In genomic region chr2:10255189-10256030, GRCh38 we compare ENCODE assay signal across 25 cellular contexts. TPM values are rescaled to one million over a fixed set of nuclear protein-coding genes. Genes with fewer than 3 reads are reported as not detected.
DNase-seq lines count a peak whose midpoint lies in the region; ATAC-seq, FAIRE-seq and TF ChIP-seq lines count a peak whose summit lies in the region.
"Had no signal": no experiment of that assay in that cellular context is flagged by ENCODE, and none has a peak within 500 bp of the region (broad histone marks: within the 10 kb centered on the region; RNA-seq: fewer than 3 reads in every experiment).

No MANE protein-coding gene starts in this region.

- no peaks in the 10 kb centered on the region for H4K20me1 ChIP-seq in HCT116 (ENCODE audit: insufficient read depth)

- ATAC-seq in A549 = peak in 1 of 2 experiments; percentile 10; a peak in 1 of 6 replicates
- ATAC-seq in HCT116 = no peak
- ATAC-seq in GM21825 (IDR thresholded peaks at IDR 0.05; ENCODE audit: unreplicated experiment) = no peak
- no peak for ATAC-seq in HG02610 (IDR thresholded peaks at IDR 0.05; ENCODE audit: unreplicated experiment)
- ATAC-seq: activated CD4-positive, alpha-beta T cell treated with anti-CD3 and anti-CD28 coated beads for 36 hours; activated CD8-positive, alpha-beta T cell treated with anti-CD3 and anti-CD28 coated beads, Interleukin-2, amount 10 ng/mL, durations not matched to agents 7 days and 5 days; stimulated activated effector memory CD8-positive, alpha-beta T cell treated with anti-CD3 and anti-CD28 coated beads, Interleukin-12 subunit alpha, Interleukin-12 subunit beta, amount 100 ng/mL, for 72 hours had no signal

- H3K27ac ChIP-seq in A549 (peak overlapping the region; percentile 31 to 63; a peak in 3 of 6 replicates), HCT116 (ENCODE audit: low read depth, low read length) (no peak overlapping the region), left ventricle myocardium inferior (replicated peaks) (no peak overlapping the region), neuronal stem cell (replicated peaks; ENCODE audit: low read length) (no peak overlapping the region), colonic mucosa (no peak overlapping the region)
- H3K27ac ChIP-seq: dorsolateral prefrontal cortex, HL-60 had no signal

- no peak overlapping the region for H2BK120ac ChIP-seq in neuronal stem cell (ENCODE audit: low read depth, low read length)

- H2BK12ac ChIP-seq in neuronal stem cell (ENCODE audit: low read length) = peak overlapping the region; percentile 14

- no peak overlapping the region for H3K23ac ChIP-seq in neuronal stem cell (ENCODE audit: low read depth, low read length, poor library complexity)

- no TSS peak for BruUV-seq in HCT116 (replicated peaks; lab: Mats Ljungman, UMichigan)

- H3K14ac ChIP-seq in neuronal stem cell (ENCODE audit: low read length) = peak overlapping the region; percentile 32

- RAD21 ChIA-PET in HCT116 (lab: Charles Lee; ENCODE audit: low non-redundant PET in 1 of 2, low total read pairs in 2 of 2, uncharacterized antibody in 2 of 2, unreplicated experiment in 2 of 2) = no interaction called here

- no peak overlapping the region for H2BK15ac ChIP-seq in neuronal stem cell (ENCODE audit: low read length)

- no peaks in the 10 kb centered on the region for H3K27me3 ChIP-seq in HCT116 (ENCODE audit: insufficient read depth, low read length)
- no peaks in the 10 kb centered on the region for H3K27me3 ChIP-seq in left ventricle myocardium inferior (ENCODE audit: low read depth)
- H3K27me3 ChIP-seq in neuronal stem cell (ENCODE audit: control insufficient read depth in 3 of 3, insufficient read depth in 3 of 3, low read depth in 1 of 3, low read length in 3 of 3) = peaks cover 0 to 68% (median 0%) of the 10 kb centered on the region in 3 experiments
- no peaks in the 10 kb centered on the region for H3K27me3 ChIP-seq in colonic mucosa
- H3K27me3 ChIP-seq: upper lobe of left lung had no signal

- DNase-seq in A549 (ENCODE audit: low read depth in 1 of 2, low spot score in 1 of 2) = no peak
- no peak for DNase-seq in HCT116 (ENCODE audit: low read depth, low spot score)
- DNase-seq in left ventricle myocardium inferior = peak; percentile 10
- DNase-seq in neuronal stem cell (ENCODE audit: low spot score) = no peak
- no peak for DNase-seq in colonic mucosa
- no peak for DNase-seq in SHP77 (lab: John Stamatoyannopoulos, UW)
- DNase-seq: activated CD4-positive, alpha-beta T cell treated with anti-CD3 and anti-CD28 coated beads for 36 hours; activated CD8-positive, alpha-beta T cell treated with anti-CD3 and anti-CD28 coated beads, Interleukin-2, amount 10 ng/mL, durations not matched to agents 7 days and 5 days; C1 segment of cervical spinal cord; DND-41; HFFc6; NCI-H1694; nucleus accumbens; stimulated activated CD4-positive, alpha-beta T cell treated with anti-CD3 and anti-CD28 coated beads, Interleukin-12 subunit alpha, Interleukin-12 subunit beta, amount 100 ng/mL, for 4 hours; stimulated activated CD4-positive, alpha-beta T cell treated with anti-CD3 and anti-CD28 coated beads, Interleukin-4, amount 100 ng/mL, for 24 hours; substantia nigra; upper lobe of left lung had no signal

- intact Hi-C loops in HCT116 (cut with micrococcal nuclease) (no loop called here), left ventricle myocardium inferior (cut with micrococcal nuclease) (no loop called here), colonic mucosa (cut with DNase I) (no loop called here)

- H2BK5ac ChIP-seq in neuronal stem cell (ENCODE audit: low read length) = no peak overlapping the region

- H2AFZ ChIP-seq in HCT116 (ENCODE audit: low read depth, low read length, poor library complexity, severe bottlenecking) (no peak overlapping the region), neuronal stem cell (ENCODE audit: low read length) (no peak overlapping the region)

- H3K79me2 ChIP-seq in HCT116 (ENCODE audit: insufficient read depth, low read length) = no peaks in the 10 kb centered on the region

- no peak for TF ChIP-seq EP300 in A549 (IDR thresholded peaks at IDR 0.05)

- no peak overlapping the region for H3K18ac ChIP-seq in neuronal stem cell (ENCODE audit: low read length)

- TF ChIP-seq CTCF in A549 (IDR thresholded peaks at IDR 0.05) (no peak), HCT116 (IDR thresholded peaks at IDR 0.05 in 2 of 3, conservative IDR thresholded peaks at IDR 0.05 in 1 of 3; ENCODE audit: borderline replicate concordance in 1 of 3, insufficient read depth in 1 of 3, low read depth in 2 of 3, low read length in 2 of 3) (no peak), left ventricle myocardium inferior (IDR thresholded peaks at IDR 0.05; ENCODE audit: borderline replicate concordance) (no peak), colonic mucosa (IDR thresholded peaks at IDR 0.05) (no peak)

- H3K36me3 ChIP-seq in HCT116 (ENCODE audit: control insufficient read depth in 1 of 2, insufficient read depth in 2 of 2, low read length in 2 of 2) (no peaks in the 10 kb centered on the region), left ventricle myocardium inferior (no peaks in the 10 kb centered on the region), neuronal stem cell (replicated peaks in 1 of 2; ENCODE audit: control insufficient read depth in 2 of 2, insufficient read depth in 2 of 2, low read length in 2 of 2) (no peaks in the 10 kb centered on the region), colonic mucosa (no peaks in the 10 kb centered on the region)
- H3K36me3 ChIP-seq: upper lobe of left lung had no signal

- peaks cover 7% of the 10 kb centered on the region; the same call in 2 of the 3 replicates for H3K9me3 ChIP-seq in A549
- H3K9me3 ChIP-seq in HCT116 (ENCODE audit: control insufficient read depth in 1 of 2, insufficient read depth in 1 of 2, low read depth in 1 of 2, low read length in 2 of 2) = peaks cover 0 to 5% of the 10 kb centered on the region in 2 experiments; a peak in 1 of 4 replicates
- peaks cover 6% of the 10 kb centered on the region for H3K9me3 ChIP-seq in left ventricle myocardium inferior (replicated peaks)
- peaks cover 0 to 3% of the 10 kb centered on the region in 2 donors for H3K9me3 ChIP-seq in neuronal stem cell (replicated peaks in 1 of 2; ENCODE audit: control insufficient read depth in 2 of 2, insufficient read depth in 1 of 2, low read depth in 1 of 2, low read length in 2 of 2)
- H3K9me3 ChIP-seq in colonic mucosa = no peaks in the 10 kb centered on the region

- H2AK5ac ChIP-seq in neuronal stem cell (ENCODE audit: low read depth, low read length) = peak overlapping the region; percentile 47

- CTCF ChIA-PET in A549 (lab: Yijun Ruan, JAX) (interaction anchor here (0.9 to 3.1 kb wide), 3 partner anchors 131 to 180 kb away, joined by 3 to 9 read pairs (median 3); no protein-coding TSS in a partner anchor), HCT116 (lab: Charles Lee) (no interaction called here)

- WGBS in A549 (ENCODE audit: missing lambda C conversion rate) = 77% methylated on average over 18 of the region's 18 CpGs
- WGBS in neuronal stem cell (ENCODE audit: extremely low coverage in 2 of 2, insufficient read length in 2 of 2, insufficient replicate concordance in 1 of 2), 2 donors = no CpG with 5 or more reads among the region's 18 CpGs

- POLR2A ChIA-PET in A549 (lab: Yijun Ruan, JAX) (no interaction called here), HCT116 (lab: Charles Lee) (no interaction called here)

- TF ChIP-seq POLR2A in A549 (IDR thresholded peaks at IDR 0.05; ENCODE audit: low read length) = no peak
- TF ChIP-seq POLR2A in HCT116 (IDR thresholded peaks at IDR 0.05; ENCODE audit: borderline replicate concordance, extremely low read depth, insufficient read depth, insufficient read length) = no peak

- H3K79me1 ChIP-seq in neuronal stem cell (ENCODE audit: low read depth, low read length) = no peaks in the 10 kb centered on the region

- FAIRE-seq in A549 (lab: Jason Lieb, UNC) = no peak
- FAIRE-seq: endothelial cell of umbilical vein, GM18507, keratinocyte had no signal

- no peaks in the 10 kb centered on the region for H3K9me2 ChIP-seq in HCT116 (ENCODE audit: insufficient read depth)

- H3K4me3 ChIP-seq in A549 (no peak overlapping the region), HCT116 (replicated peaks in 1 of 2; ENCODE audit: low read depth in 1 of 2, low read length in 2 of 2) (no peak overlapping the region), left ventricle myocardium inferior (no peak overlapping the region), neuronal stem cell (ENCODE audit: low read length in 2 of 2) (no peak overlapping the region), colonic mucosa (no peak overlapping the region)
- H3K4me3 ChIP-seq: dorsolateral prefrontal cortex, upper lobe of left lung had no signal

- no peak overlapping the region for H4K8ac ChIP-seq in neuronal stem cell (ENCODE audit: low read depth, low read length)

- TF ChIP-seq RAD21 in A549 (conservative IDR thresholded peaks at IDR 0.05 in 1 of 2, IDR thresholded peaks at IDR 0.05 in 1 of 2) (no peak), HCT116 (IDR thresholded peaks at IDR 0.05; ENCODE audit: low read depth) (no peak)

- H3K9ac ChIP-seq in HCT116 (ENCODE audit: low read length) (no peak overlapping the region), neuronal stem cell (ENCODE audit: low read depth, low read length, poor library complexity) (peak overlapping the region; percentile 51), colonic mucosa (ENCODE audit: low read depth in 2 of 2, low read length in 2 of 2) (no peak overlapping the region)

- no peak overlapping the region for H3K4ac ChIP-seq in neuronal stem cell (ENCODE audit: low read length)

- H4K91ac ChIP-seq in neuronal stem cell (ENCODE audit: low read depth, low read length, poor library complexity) = no peak overlapping the region

- no peak overlapping the region for H3K4me2 ChIP-seq in A549
- peak overlapping the region; percentile 49; the same call in 1 of the 2 replicates for H3K4me2 ChIP-seq in HCT116 (ENCODE audit: low read length)
- H3K4me2 ChIP-seq in neuronal stem cell (ENCODE audit: insufficient read depth, low read length, poor library complexity, severe bottlenecking) = no peak overlapping the region

- H3K4me1 ChIP-seq in A549 = peaks cover 25% of the 10 kb centered on the region
- peaks cover 5 to 33% of the 10 kb centered on the region in 2 experiments; a peak in 3 of 4 replicates for H3K4me1 ChIP-seq in HCT116 (ENCODE audit: control insufficient read depth in 1 of 2, insufficient read depth in 2 of 2, low read length in 2 of 2)
- no peaks in the 10 kb centered on the region for H3K4me1 ChIP-seq in left ventricle myocardium inferior
- H3K4me1 ChIP-seq in neuronal stem cell (ENCODE audit: control insufficient read depth in 2 of 2, insufficient read depth in 1 of 2, low read depth in 1 of 2, low read length in 2 of 2) = peaks cover 0 to 3% of the 10 kb centered on the region in 2 donors
- no peaks in the 10 kb centered on the region for H3K4me1 ChIP-seq in colonic mucosa

RNA-seq across cellular contexts. Expression of gene HPCAL1, which starts 47.3 kb away (rescaled TPM):
- polyA plus RNA-seq in A549 (2011; rRNA removed) (37.8 and 44.4 TPM in 2 replicates), A549 (2017; fragmentation: RNase III; extraction: RNeasy Plus Mini Kit Qiagen cat#74134 plus additional on column Dnase treatment) (66.4 to 78.8 TPM (median 66.9 TPM) in 3 replicates)
- polyA plus RNA-seq in A549 (2012; cell fraction: cytosol; rRNA removed) = 146 and 175 TPM in 2 replicates
- polyA plus RNA-seq in A549 (2012; cell fraction: nucleus; rRNA removed) = 151 and 164 TPM in 2 replicates
- polyA minus RNA-seq in A549 (2011; rRNA and poly(A)+ RNA removed) = 26.0 and 43.0 TPM in 2 replicates
- total RNA-seq in HCT116 (2021; ENCODE audit: unreplicated experiment) (111 TPM), left ventricle myocardium inferior (29.4 TPM), colonic mucosa (10 to 100 TPM; 64.5 to 85.7 TPM)
- polyA plus RNA-seq in HCT116 (2012) = 173 and 207 TPM in 2 replicates
- 10.7 TPM for polyA plus RNA-seq in neuronal stem cell (2013, experiment 1 of 2)
- 9.6 TPM for polyA plus RNA-seq in neuronal stem cell (2013, experiment 2 of 2)

Comparison
In these comparisons a context has a peak if more than half of its experiments do, and no peak if none do; other contexts are left out.
1. H3K27ac ChIP-seq: peak in A549 (2 of 2); none in HCT116 (single experiment), left ventricle myocardium inferior (single experiment), neuronal stem cell (single experiment) and colonic mucosa (single experiment).